2 cellular contexts compared by ENCODE assay signal in genomic region chr6:154367839-154368695, GRCh38.
A peak's percentile ranks its signal among the peaks of the same experiment; 100 is the strongest.
TF ChIP-seq lines count a peak whose summit lies in the region.

No MANE protein-coding gene starts in this region.

TF ChIP-seq in HCT116, 20 proteins besides CTCF, POLR2A, EP300 and RAD21:
- no peak for TF ChIP-seq SRF (IDR thresholded peaks at IDR 0.05; ENCODE audit: low read depth)
- no peak for TF ChIP-seq CBX3 (IDR thresholded peaks at IDR 0.05; ENCODE audit: low read depth)
- no peak for TF ChIP-seq EZH2phosphoT487 (IDR thresholded peaks at IDR 0.05; ENCODE audit: borderline replicate concordance)

TF ChIP-seq in HepG2, 621 proteins besides CTCF, POLR2A, EP300 and RAD21:
- TF ChIP-seq IRX3 (CRISPR knock-in tag; IDR thresholded peaks at IDR 0.05; ENCODE audit: borderline replicate concordance, low read depth): no peak
- TF ChIP-seq NFATC3 (CRISPR knock-in tag; IDR thresholded peaks at IDR 0.05): no peak
- no peak for TF ChIP-seq ZNF484 (CRISPR knock-in tag; IDR thresholded peaks at IDR 0.05; ENCODE audit: borderline replicate concordance, low read depth)
- TF ChIP-seq RARG (CRISPR knock-in tag; IDR thresholded peaks at IDR 0.05; ENCODE audit: low read depth): no peak
- TF ChIP-seq ELF1 (CRISPR knock-in tag; IDR thresholded peaks at IDR 0.05): no peak
- TF ChIP-seq, protein P1, sequence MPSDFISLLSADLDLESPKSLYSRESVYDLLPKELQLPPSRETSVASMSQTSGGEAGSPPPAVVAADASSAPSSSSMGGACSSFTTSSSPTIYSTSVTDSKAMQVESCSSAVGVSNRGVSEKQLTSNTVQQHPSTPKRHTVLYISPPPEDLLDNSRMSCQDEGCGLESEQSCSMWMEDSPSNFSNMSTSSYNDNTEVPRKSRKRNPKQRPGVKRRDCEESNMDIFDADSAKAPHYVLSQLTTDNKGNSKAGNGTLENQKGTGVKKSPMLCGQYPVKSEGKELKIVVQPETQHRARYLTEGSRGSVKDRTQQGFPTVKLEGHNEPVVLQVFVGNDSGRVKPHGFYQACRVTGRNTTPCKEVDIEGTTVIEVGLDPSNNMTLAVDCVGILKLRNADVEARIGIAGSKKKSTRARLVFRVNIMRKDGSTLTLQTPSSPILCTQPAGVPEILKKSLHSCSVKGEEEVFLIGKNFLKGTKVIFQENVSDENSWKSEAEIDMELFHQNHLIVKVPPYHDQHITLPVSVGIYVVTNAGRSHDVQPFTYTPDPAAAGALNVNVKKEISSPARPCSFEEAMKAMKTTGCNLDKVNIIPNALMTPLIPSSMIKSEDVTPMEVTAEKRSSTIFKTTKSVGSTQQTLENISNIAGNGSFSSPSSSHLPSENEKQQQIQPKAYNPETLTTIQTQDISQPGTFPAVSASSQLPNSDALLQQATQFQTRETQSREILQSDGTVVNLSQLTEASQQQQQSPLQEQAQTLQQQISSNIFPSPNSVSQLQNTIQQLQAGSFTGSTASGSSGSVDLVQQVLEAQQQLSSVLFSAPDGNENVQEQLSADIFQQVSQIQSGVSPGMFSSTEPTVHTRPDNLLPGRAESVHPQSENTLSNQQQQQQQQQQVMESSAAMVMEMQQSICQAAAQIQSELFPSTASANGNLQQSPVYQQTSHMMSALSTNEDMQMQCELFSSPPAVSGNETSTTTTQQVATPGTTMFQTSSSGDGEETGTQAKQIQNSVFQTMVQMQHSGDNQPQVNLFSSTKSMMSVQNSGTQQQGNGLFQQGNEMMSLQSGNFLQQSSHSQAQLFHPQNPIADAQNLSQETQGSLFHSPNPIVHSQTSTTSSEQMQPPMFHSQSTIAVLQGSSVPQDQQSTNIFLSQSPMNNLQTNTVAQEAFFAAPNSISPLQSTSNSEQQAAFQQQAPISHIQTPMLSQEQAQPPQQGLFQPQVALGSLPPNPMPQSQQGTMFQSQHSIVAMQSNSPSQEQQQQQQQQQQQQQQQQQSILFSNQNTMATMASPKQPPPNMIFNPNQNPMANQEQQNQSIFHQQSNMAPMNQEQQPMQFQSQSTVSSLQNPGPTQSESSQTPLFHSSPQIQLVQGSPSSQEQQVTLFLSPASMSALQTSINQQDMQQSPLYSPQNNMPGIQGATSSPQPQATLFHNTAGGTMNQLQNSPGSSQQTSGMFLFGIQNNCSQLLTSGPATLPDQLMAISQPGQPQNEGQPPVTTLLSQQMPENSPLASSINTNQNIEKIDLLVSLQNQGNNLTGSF (CRISPR knock-in tag; IDR thresholded peaks at IDR 0.05): no peak
- no peak for TF ChIP-seq CENPBD1 (CRISPR knock-in tag; IDR thresholded peaks at IDR 0.05; ENCODE audit: borderline replicate concordance, low read depth)
- TF ChIP-seq ZNF34 (CRISPR knock-in tag; IDR thresholded peaks at IDR 0.05; ENCODE audit: borderline replicate concordance): no peak
- TF ChIP-seq CEBPB (IDR thresholded peaks at IDR 0.05; ENCODE audit: borderline replicate concordance, low read depth, low read length): peak; percentile 84
- no peak for TF ChIP-seq ATF1 (CRISPR knock-in tag; IDR thresholded peaks at IDR 0.05)
- TF ChIP-seq CEBPG (CRISPR knock-in tag; IDR thresholded peaks at IDR 0.05): peak; percentile 47
